Comparison of ENCODE assay signal across 12 cellular contexts in genomic region chr12:87943666-87944065, GRCh38.
A peak's percentile ranks its signal among the peaks of the same experiment; 100 is the strongest.
DNase-seq lines count a peak whose midpoint lies in the region; ATAC-seq and TF ChIP-seq lines count a peak whose summit lies in the region.
"Had no signal": no experiment of that assay in that cellular context is flagged by ENCODE, and none has a peak within 500 bp of the region (broad histone marks: within the 10 kb centered on the region; RNA-seq: fewer than 3 reads in every experiment).

No MANE protein-coding gene starts in this region.

- DNase-seq in NCI-H524 (lab: John Stamatoyannopoulos, UW): peak; percentile 23 to 56
- no peak for DNase-seq in NCI-H524 treated with DMSO at 0.1 percent for 48 hours (lab: John Stamatoyannopoulos, UW)
- peak; percentile 23 for DNase-seq in MG63
- DNase-seq in body of pancreas: peak in 3 of 4 donors; percentile 8 to 69 (median 36)
- DNase-seq in NAMALWA (ENCODE audit: low spot score): no peak
- DNase-seq in activated CD8-positive, alpha-beta T cell treated with anti-CD3 and anti-CD28 coated beads, Interleukin-2, amount 10 ng/mL, durations not matched to agents 7 days and 5 days: no peak
- DNase-seq: CD8-positive, alpha-beta T cell; COR-L47; GOT3; H9 had no signal

- intact Hi-C loops in body of pancreas (cut with DNase I): no loop called here

- TF ChIP-seq CTCF in body of pancreas (IDR thresholded peaks at IDR 0.05): no peak

- no peaks in the 10 kb centered on the region for H3K4me1 Mint-ChIP-seq in activated CD8-positive, alpha-beta T cell treated with anti-CD3 and anti-CD28 coated beads, Interleukin-2, amount 10 ng/mL, durations not matched to agents 7 days and 5 days (ENCODE audit: low read depth)
- H3K4me1 Mint-ChIP-seq: CD14-positive monocyte had no signal

- WGBS in body of pancreas, 2 donors: 45 to 56% methylated on average over 2 of the region's 2 CpGs

- no peaks in the 10 kb centered on the region for H3K27me3 Mint-ChIP-seq in activated CD8-positive, alpha-beta T cell treated with anti-CD3 and anti-CD28 coated beads, Interleukin-2, amount 10 ng/mL, durations not matched to agents 7 days and 5 days (ENCODE audit: low read depth)

- no peaks in the 10 kb centered on the region for H3K36me3 Mint-ChIP-seq in activated CD8-positive, alpha-beta T cell treated with anti-CD3 and anti-CD28 coated beads, Interleukin-2, amount 10 ng/mL, durations not matched to agents 7 days and 5 days (ENCODE audit: low read depth)
- H3K36me3 Mint-ChIP-seq: CD14-positive monocyte; CD8-positive, alpha-beta T cell had no signal

- no peak overlapping the region for H3K27ac Mint-ChIP-seq in activated CD8-positive, alpha-beta T cell treated with anti-CD3 and anti-CD28 coated beads, Interleukin-2, amount 10 ng/mL, durations not matched to agents 7 days and 5 days
- H3K27ac Mint-ChIP-seq: CD14-positive monocyte; CD8-positive, alpha-beta T cell; H9 had no signal

- CTCF ChIA-PET in activated CD8-positive, alpha-beta T cell treated with anti-CD3 and anti-CD28 coated beads, Interleukin-2, amount 10 ng/mL, durations not matched to agents 7 days and 5 days (lab: Charles Lee): no interaction called here

- peak; percentile 40 for ATAC-seq in body of pancreas
- no peak for ATAC-seq in activated CD8-positive, alpha-beta T cell treated with anti-CD3 and anti-CD28 coated beads, Interleukin-2, amount 10 ng/mL, durations not matched to agents 7 days and 5 days
- no peak for ATAC-seq in GM19463 (IDR thresholded peaks at IDR 0.05; ENCODE audit: unreplicated experiment)
- ATAC-seq: CD8-positive, alpha-beta T cell had no signal

- no peak overlapping the region for H3K4me3 Mint-ChIP-seq in activated CD8-positive, alpha-beta T cell treated with anti-CD3 and anti-CD28 coated beads, Interleukin-2, amount 10 ng/mL, durations not matched to agents 7 days and 5 days
- H3K4me3 Mint-ChIP-seq: CD14-positive monocyte; CD8-positive, alpha-beta T cell; H9 had no signal

- H3K27me3 ChIP-seq in MG63 (no peaks in the 10 kb centered on the region), body of pancreas (no peaks in the 10 kb centered on the region)

- H3K9me3 Mint-ChIP-seq in activated CD8-positive, alpha-beta T cell treated with anti-CD3 and anti-CD28 coated beads, Interleukin-2, amount 10 ng/mL, durations not matched to agents 7 days and 5 days (ENCODE audit: insufficient read depth): peaks cover 3% of the 10 kb centered on the region
- H3K9me3 Mint-ChIP-seq: CD8-positive, alpha-beta T cell; H9 had no signal

- H3K9me3 ChIP-seq in MG63 (no peaks in the 10 kb centered on the region; the same call in 1 of the 2 replicates), body of pancreas (no peaks in the 10 kb centered on the region)

- H3K27ac ChIP-seq in body of pancreas: no peak overlapping the region

- no peaks in the 10 kb centered on the region for H3K4me1 ChIP-seq in body of pancreas

- no peaks in the 10 kb centered on the region for H3K36me3 ChIP-seq in MG63
- H3K36me3 ChIP-seq in body of pancreas (replicated peaks in 1 of 2; ENCODE audit: insufficient read depth in 1 of 2, low read depth in 2 of 2): no peaks in the 10 kb centered on the region

- POLR2A ChIA-PET in activated CD8-positive, alpha-beta T cell treated with anti-CD3 and anti-CD28 coated beads, Interleukin-2, amount 10 ng/mL, durations not matched to agents 7 days and 5 days (lab: Charles Lee): no interaction called here

- TF ChIP-seq POLR2A in body of pancreas (IDR thresholded peaks at IDR 0.05): no peak

- H3K4me3 ChIP-seq in MG63 (no peak overlapping the region), body of pancreas (no peak overlapping the region)

Comparison
In these comparisons a context has a peak if more than half of its experiments do, and no peak if none do; other contexts are left out.
1. DNase-seq: peak in NCI-H524 (2 of 2), MG63 (single experiment) and body of pancreas (3 of 4); none in NCI-H524 treated with DMSO at 0.1 percent for 48 hours (single experiment), NAMALWA (single experiment) and activated CD8-positive, alpha-beta T cell treated with anti-CD3 and anti-CD28 coated beads, Interleukin-2, amount 10 ng/mL, durations not matched to agents 7 days and 5 days (single experiment).